In the genomic region with DNA sequence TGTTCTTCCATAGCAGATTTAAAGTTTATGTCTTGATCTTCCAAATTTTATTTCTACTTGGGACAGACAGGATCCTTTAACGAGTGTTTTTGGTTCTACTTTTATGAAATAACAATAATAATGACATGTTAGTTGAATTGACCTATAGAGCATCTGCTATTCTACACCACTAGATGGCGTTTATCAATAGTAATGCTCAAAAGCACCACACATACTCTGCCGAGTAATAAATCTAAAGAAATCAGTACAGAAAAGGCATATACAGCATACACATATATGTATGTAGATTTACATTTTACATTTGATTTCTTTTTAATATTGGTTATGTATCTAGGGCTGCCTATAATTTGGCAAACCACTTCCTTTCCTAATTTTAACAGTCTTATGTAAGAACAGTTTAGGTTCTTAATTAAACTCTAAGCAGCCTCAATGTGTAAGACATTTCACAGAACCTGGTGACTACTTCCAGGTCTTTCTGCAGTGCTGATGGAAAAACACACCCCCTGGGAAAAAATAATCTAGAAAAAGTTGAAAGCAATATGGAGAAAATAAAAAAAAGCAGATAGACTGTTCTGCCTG, we compare ENCODE assay signal across 7 cellular contexts. TPM values are rescaled to one million over a fixed set of nuclear protein-coding genes. Genes with fewer than 3 reads are reported as not detected.
DNase-seq lines count a peak whose midpoint lies in the region; TF ChIP-seq lines count a peak whose summit lies in the region.

No MANE protein-coding gene starts in this region.

- H3K9ac ChIP-seq in H9 (ENCODE audit: extremely low read depth, insufficient read length, low read length) (no peak overlapping the region), MM.1S (ENCODE audit: low read length) (no peak overlapping the region)

- H3K36me3 Mint-ChIP-seq in H9 (ENCODE audit: insufficient read depth in 1 of 3, low read depth in 3 of 3) (no peaks in the 10 kb centered on the region; a peak in 1 of 7 replicates), nephron (ENCODE audit: low read depth) (no peaks in the 10 kb centered on the region)

- H3K4me3 ChIP-seq in GM12864 (ENCODE audit: low read depth, low read length) (no peak overlapping the region), MM.1S (ENCODE audit: low read length) (no peak overlapping the region), epithelial cell of proximal tubule (ENCODE audit: low read depth, low read length) (no peak overlapping the region)

- no peaks in the 10 kb centered on the region for H3K79me1 ChIP-seq in H9 (ENCODE audit: insufficient read depth, low read depth, low read length, poor library complexity, severe bottlenecking)

- H3K23ac ChIP-seq in H9 (ENCODE audit: insufficient read length, low read depth, low read length), result no peak overlapping the region

- no peak overlapping the region for H3K56ac ChIP-seq in H9 (ENCODE audit: insufficient read length, low read depth, low read length)

- H3K23me2 ChIP-seq in H9 (ENCODE audit: insufficient read length, low read depth, low read length, poor library complexity, severe bottlenecking), result no peaks in the 10 kb centered on the region

- H3K27ac ChIP-seq in H9 (ENCODE audit: insufficient read length, low read depth, low read length) (no peak overlapping the region), MM.1S (ENCODE audit: low read length) (no peak overlapping the region)

- H3T11ph ChIP-seq in H9 (ENCODE audit: low read length), result no peak overlapping the region

- H2AK5ac ChIP-seq in H9 (ENCODE audit: insufficient read length, low read length), result no peak overlapping the region

- H4K8ac ChIP-seq in H9 (replicated peaks; ENCODE audit: insufficient read length, low read depth, low read length), result no peak overlapping the region

- peak; percentile 53 for TF ChIP-seq CTCF in GM12864 (IDR thresholded peaks at IDR 0.05; ENCODE audit: low read depth, low read length, missing control alignments)
- TF ChIP-seq CTCF in H9 (conservative IDR thresholded peaks at IDR 0.05), result peak; percentile 89
- TF ChIP-seq CTCF in MM.1S (IDR thresholded peaks at IDR 0.05; ENCODE audit: low read length), result peak; percentile 88
- peak; percentile 69 for TF ChIP-seq CTCF in epithelial cell of proximal tubule (conservative IDR thresholded peaks at IDR 0.05; ENCODE audit: low read depth, low read length)
- peak; percentile 79 to 88 (median 84) for TF ChIP-seq CTCF in nephron (IDR thresholded peaks at IDR 0.05; ENCODE audit: unreplicated experiment in 3 of 3)

- H2BK120ac ChIP-seq in H9 (ENCODE audit: low read depth, low read length, poor library complexity, severe bottlenecking), result no peak overlapping the region

- no peak overlapping the region for H2AFZ ChIP-seq in H9 (ENCODE audit: low read length)
- no peak overlapping the region for H2AFZ ChIP-seq in MM.1S (ENCODE audit: low read length)

- no peak overlapping the region for H4K91ac ChIP-seq in H9 (ENCODE audit: insufficient read length, low read depth, low read length)

- DNase-seq in GM12864 (ENCODE audit: low read depth), result no peak
- DNase-seq in H9, result no peak
- peak; percentile 81 for DNase-seq in MM.1S
- peak; percentile 61 for DNase-seq in SHP77 treated with DMSO at 0.1 percent for 48 hours (lab: John Stamatoyannopoulos, UW)
- DNase-seq in epithelial cell of proximal tubule (ENCODE audit: low read depth), result no peak
- DNase-seq in stimulated activated CD8-positive, alpha-beta memory T cell treated with anti-CD3 and anti-CD28 coated beads, Interleukin-4, amount 100 ng/mL, for 48 hours, result no peak

- H3K4me1 Mint-ChIP-seq in H9, result peaks cover 1 to 5% of the 10 kb centered on the region in 2 experiments; a peak in 3 of 4 replicates
- peaks cover 4% of the 10 kb centered on the region for H3K4me1 Mint-ChIP-seq in nephron

- no peak overlapping the region for H3K18ac ChIP-seq in H9 (ENCODE audit: insufficient read length, low read depth, low read length)

- no peak overlapping the region for H3K4me3 Mint-ChIP-seq in H9
- H3K4me3 Mint-ChIP-seq in nephron, result no peak overlapping the region

- no peak overlapping the region for H2BK5ac ChIP-seq in H9 (ENCODE audit: insufficient read length, low read length)

- H3K36me3 ChIP-seq in MM.1S (replicated peaks; ENCODE audit: insufficient read depth, low read length), result no peaks in the 10 kb centered on the region

- H3K9me2 ChIP-seq in MM.1S (replicated peaks; ENCODE audit: insufficient read depth, low read length), result no peaks in the 10 kb centered on the region

- H3K27me3 Mint-ChIP-seq in H9 (ENCODE audit: low read depth), result peaks cover 26% of the 10 kb centered on the region
- peaks cover 17% of the 10 kb centered on the region for H3K27me3 Mint-ChIP-seq in nephron (ENCODE audit: low read depth)

- H3K14ac ChIP-seq in H9 (ENCODE audit: insufficient read depth, low read length), result no peak overlapping the region

- H3K4me1 ChIP-seq in H9 (ENCODE audit: insufficient read depth, low read length) (no peaks in the 10 kb centered on the region), MM.1S (ENCODE audit: low read length) (0 out of 2 replicates have a peak, but pooled peaks cover 3% of the 10 kb centered on the region)

- no peaks in the 10 kb centered on the region for H3K9me3 Mint-ChIP-seq in H9
- peaks cover 2% of the 10 kb centered on the region for H3K9me3 Mint-ChIP-seq in nephron

- peaks cover 6% of the 10 kb centered on the region; the same call in 1 of the 2 replicates for H3K27me3 ChIP-seq in H9 (ENCODE audit: insufficient read depth, low read length)
- H3K27me3 ChIP-seq in MM.1S (replicated peaks; ENCODE audit: insufficient read depth, low read length), result peaks cover 7% of the 10 kb centered on the region; the same call in 1 of the 2 replicates

- H2BK15ac ChIP-seq in H9 (ENCODE audit: low read depth, low read length), result no peak overlapping the region

- no peak overlapping the region for H2BK12ac ChIP-seq in H9 (ENCODE audit: insufficient read length, low read depth, low read length)

- WGBS in H9 (ENCODE audit: extremely low coverage, insufficient read length, low lambda C conversion rate), result no CpG with 5 or more reads among the region's 3 CpGs

- H3F3A ChIP-seq in MM.1S (ENCODE audit: insufficient read depth, low read length), result 0 out of 2 replicates have a peak, but pooled peaks cover 5% of the 10 kb centered on the region

- H3K9me3 ChIP-seq in H9 (ENCODE audit: control insufficient read depth, low read depth, low read length) (no peaks in the 10 kb centered on the region), MM.1S (replicated peaks; ENCODE audit: insufficient read depth, low read length) (no peaks in the 10 kb centered on the region)

- H3K4me2 ChIP-seq in H9 (ENCODE audit: insufficient read depth, insufficient read length, low read length), result no peak overlapping the region
- no peak overlapping the region for H3K4me2 ChIP-seq in MM.1S (ENCODE audit: low read depth, low read length)

- H3K79me2 ChIP-seq in H9 (ENCODE audit: insufficient read depth, low read length) (no peaks in the 10 kb centered on the region), MM.1S (ENCODE audit: low read length) (no peaks in the 10 kb centered on the region)

- H3K27ac Mint-ChIP-seq in H9, result no peak overlapping the region
- H3K27ac Mint-ChIP-seq in nephron, result no peak overlapping the region

- H4K20me1 ChIP-seq in H9 (ENCODE audit: control insufficient read depth, insufficient read depth, insufficient read length) (peaks cover 2% of the 10 kb centered on the region), MM.1S (ENCODE audit: insufficient read depth, low read length) (no peaks in the 10 kb centered on the region)

- no peak overlapping the region for H2BK20ac ChIP-seq in H9 (ENCODE audit: low read depth, low read length, poor library complexity, severe bottlenecking)

- H4K5ac ChIP-seq in H9 (ENCODE audit: insufficient read length, low read depth, low read length), result no peak overlapping the region

- H3K4ac ChIP-seq in H9 (ENCODE audit: low read depth, low read length), result no peak overlapping the region

RNA-seq across cellular contexts. Expression of a gene that starts 5.9 kb away (rescaled TPM):
- 5.2 and 5.6 TPM in 2 replicates for total RNA-seq in H9 (2021)
- 5.3 and 8.0 TPM in 2 replicates for total RNA-seq in epithelial cell of proximal tubule

Comparison
In these comparisons a context has a peak if more than half of its experiments do, and no peak if none do; other contexts are left out.
1. DNase-seq: peak in MM.1S (single experiment) and SHP77 treated with DMSO at 0.1 percent for 48 hours (single experiment); none in GM12864 (single experiment), H9 (single experiment), epithelial cell of proximal tubule (single experiment) and stimulated activated CD8-positive, alpha-beta memory T cell treated with anti-CD3 and anti-CD28 coated beads, Interleukin-4, amount 100 ng/mL, for 48 hours (single experiment).
2. Peak in every context shown above with its lines, with median percentiles within 50 percentile points of each other: CTCF ChIP-seq.